13 cellular contexts compared by ENCODE assay signal in genomic region chr16:69476920-69477418, GRCh38. TPM values are rescaled to one million over a fixed set of nuclear protein-coding genes. Genes with fewer than 3 reads are reported as not detected.
DNase-seq lines count a peak whose midpoint lies in the region; ATAC-seq, FAIRE-seq and TF ChIP-seq lines count a peak whose summit lies in the region.
"Had no signal": no experiment of that assay in that cellular context is flagged by ENCODE, and none has a peak within 500 bp of the region (broad histone marks: within the 10 kb centered on the region; RNA-seq: fewer than 3 reads in every experiment).

No MANE protein-coding gene starts in this region.

- DNase-seq in DMS53 (lab: John Stamatoyannopoulos, UW) (peak; percentile 48), DMS53 treated with DMSO at 0.1 percent for 48 hours (lab: John Stamatoyannopoulos, UW; ENCODE audit: unreplicated experiment) (no peak), RCC 7860 (ENCODE audit: low spot score) (peak; percentile 86), fibroblast of gingiva (ENCODE audit: low read depth) (peak; percentile 62), smooth muscle cell (lab: John Stamatoyannopoulos, UW; ENCODE audit: unreplicated experiment) (no peak)
- no peak for DNase-seq in effector memory CD8-positive, alpha-beta T cell
- DNase-seq: amygdala, NCI-H1694 treated with DMSO at 0.1 percent for 48 hours had no signal

- H2AFZ ChIP-seq in smooth muscle cell (ENCODE audit: low read depth): no peak overlapping the region

- no peaks in the 10 kb centered on the region for H3K9me3 Mint-ChIP-seq in effector memory CD8-positive, alpha-beta T cell

- H3K9me3 ChIP-seq in smooth muscle cell (replicated peaks; ENCODE audit: low read depth): no peaks in the 10 kb centered on the region
- H3K9me3 ChIP-seq: thoracic aorta had no signal

- 0% methylated on average over 1 of the region's 1 CpG for WGBS in smooth muscle cell (ENCODE audit: low lambda C conversion rate)

- H3K27me3 Mint-ChIP-seq in effector memory CD8-positive, alpha-beta T cell: no peaks in the 10 kb centered on the region

- peak; percentile 84 for FAIRE-seq in RCC 7860 (lab: Jason Lieb, UNC)

- no peaks in the 10 kb centered on the region for H3K4me1 Mint-ChIP-seq in effector memory CD8-positive, alpha-beta T cell (ENCODE audit: low read depth in 2 of 2)

- no peaks in the 10 kb centered on the region for H3K79me2 ChIP-seq in smooth muscle cell (ENCODE audit: low read depth)

- H3K4me3 ChIP-seq in smooth muscle cell: no peak overlapping the region
- H3K4me3 ChIP-seq: skin epidermis, thoracic aorta had no signal

- H3K4me3 Mint-ChIP-seq in effector memory CD8-positive, alpha-beta T cell: no peak overlapping the region

- H3F3A ChIP-seq in smooth muscle cell (ENCODE audit: low read depth): no peaks in the 10 kb centered on the region

- peak overlapping the region; percentile 77 for H3K4me2 ChIP-seq in smooth muscle cell

- H3K27ac ChIP-seq in smooth muscle cell (ENCODE audit: low read depth): peak overlapping the region; percentile 82
- H3K27ac ChIP-seq: skin epidermis, thoracic aorta, VCaP had no signal

- H4K20me1 ChIP-seq in smooth muscle cell (ENCODE audit: low read depth): no peaks in the 10 kb centered on the region

- no peaks in the 10 kb centered on the region for H3K36me3 ChIP-seq in smooth muscle cell (ENCODE audit: low read depth)
- H3K36me3 ChIP-seq: thoracic aorta had no signal

- no peaks in the 10 kb centered on the region for H3K4me1 ChIP-seq in smooth muscle cell (ENCODE audit: low read depth)

- H3K27me3 ChIP-seq in smooth muscle cell (ENCODE audit: low read depth): no peaks in the 10 kb centered on the region

- no peak overlapping the region for H3K9ac ChIP-seq in smooth muscle cell (ENCODE audit: low read depth)

- no peak overlapping the region for H3K27ac Mint-ChIP-seq in effector memory CD8-positive, alpha-beta T cell

- no peak for TF ChIP-seq CTCF in smooth muscle cell (IDR thresholded peaks at IDR 0.05; ENCODE audit: borderline replicate concordance, insufficient read depth, poor library complexity, severe bottlenecking)

- ATAC-seq in HG03520 (IDR thresholded peaks at IDR 0.05; ENCODE audit: unreplicated experiment) (no peak), HG02885 (IDR thresholded peaks at IDR 0.05; ENCODE audit: poor library complexity, unreplicated experiment) (no peak)
- ATAC-seq in effector memory CD8-positive, alpha-beta T cell (replicated peaks): no peak

- no peaks in the 10 kb centered on the region for H3K36me3 Mint-ChIP-seq in effector memory CD8-positive, alpha-beta T cell (ENCODE audit: insufficient read depth)

RNA-seq across cellular contexts. Expression of gene CYB5B, which starts 52.5 kb away (rescaled TPM):
- total RNA-seq in smooth muscle cell: 47.4 and 64.0 TPM in 2 replicates
- polyA plus RNA-seq in smooth muscle cell: 94.0 and 99.8 TPM in 2 replicates

Comparison
In these comparisons a context has a peak if more than half of its experiments do, and no peak if none do; other contexts are left out.
1. DNase-seq: peak in DMS53 (single experiment), RCC 7860 (single experiment) and fibroblast of gingiva (single experiment); none in DMS53 treated with DMSO at 0.1 percent for 48 hours (single experiment), smooth muscle cell (single experiment) and effector memory CD8-positive, alpha-beta T cell (0 of 3).